Comparison of ENCODE assay signal across 18 cellular contexts in the genomic region with DNA sequence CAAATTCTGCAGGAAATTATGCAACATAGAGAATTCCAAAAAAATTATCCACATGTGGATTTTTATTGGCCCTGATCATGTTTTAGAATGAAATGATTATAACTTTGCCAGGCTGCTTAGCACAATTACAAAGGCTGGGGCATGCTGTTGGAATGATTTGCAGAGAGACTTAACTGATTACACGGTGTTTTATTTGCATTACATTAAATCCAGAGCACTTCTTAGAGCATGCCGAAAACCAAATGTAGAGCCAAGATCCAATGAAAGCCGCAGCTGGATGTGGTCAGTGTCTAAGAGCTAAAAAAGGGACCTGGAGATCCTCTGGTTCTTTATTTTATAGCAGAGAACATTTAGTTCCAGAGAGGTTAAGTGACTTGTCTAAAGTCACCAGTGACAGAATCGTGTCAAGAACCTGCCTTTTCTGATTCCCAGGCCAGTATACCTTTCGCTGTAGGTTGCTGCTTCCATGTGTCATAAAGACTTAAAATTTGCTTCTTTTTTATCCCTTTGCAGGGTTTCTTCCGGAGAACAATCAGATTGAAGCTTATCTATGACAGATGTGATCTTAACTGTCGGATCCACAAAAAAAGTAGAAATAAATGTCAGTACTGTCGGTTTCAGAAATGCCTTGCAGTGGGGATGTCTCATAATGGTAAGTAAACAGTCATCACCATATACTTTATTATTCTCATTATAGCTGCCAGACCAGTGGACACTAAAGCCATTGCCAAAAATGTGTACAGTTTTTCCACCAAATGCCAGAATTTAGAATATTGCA.
DNase-seq lines count a peak whose midpoint lies in the region; ATAC-seq and TF ChIP-seq lines count a peak whose summit lies in the region.
"Had no signal": no experiment of that assay in that cellular context is flagged by ENCODE, and none has a peak within 500 bp of the region (broad histone marks: within the 10 kb centered on the region; RNA-seq: fewer than 3 reads in every experiment).

No MANE protein-coding gene starts in this region.

- no peak overlapping the region for H2BK5ac ChIP-seq in mesenchymal stem cell (ENCODE audit: low read depth, low read length, poor library complexity, severe bottlenecking)

- H2BK15ac ChIP-seq in mesenchymal stem cell (ENCODE audit: low read depth, poor library complexity, severe bottlenecking) = no peak overlapping the region

- H3K4me3 ChIP-seq in Panc1 (ENCODE audit: low read depth in 2 of 2, low read length in 2 of 2) (no peak overlapping the region), mesenchymal stem cell (ENCODE audit: insufficient read depth in 1 of 2, low read depth in 1 of 2, low read length in 2 of 2) (no peak overlapping the region)
- no peak overlapping the region for H3K4me3 ChIP-seq in effector memory CD4-positive, alpha-beta T cell (ENCODE audit: insufficient read depth, low read depth, low read length, poor library complexity, severe bottlenecking)
- H3K4me3 ChIP-seq: Peyer's patch had no signal

- H3K27ac ChIP-seq in Panc1 (ENCODE audit: low read length) = peak overlapping the region; percentile 88
- no peak overlapping the region for H3K27ac ChIP-seq in mesenchymal stem cell (ENCODE audit: low read length, poor library complexity, severe bottlenecking)
- H3K27ac ChIP-seq in effector memory CD4-positive, alpha-beta T cell (ENCODE audit: insufficient read depth, low read length, poor library complexity, severe bottlenecking) = no peak overlapping the region
- H3K27ac ChIP-seq: Peyer's patch had no signal

- no peaks in the 10 kb centered on the region for H3K9me3 Mint-ChIP-seq in natural killer cell
- H3K9me3 Mint-ChIP-seq: CD14-positive monocyte had no signal

- in situ Hi-C loops in Panc1 (cut with HindIII; ENCODE audit: low pct_unique_long_range_greater_than_20kb, low sequenced_read_pairs) = no loop called here

- no peak for ATAC-seq in Panc1
- ATAC-seq in natural killer cell = no peak

- WGBS in mesenchymal stem cell = 93% methylated on average over 7 of the region's 8 CpGs

- H3K4me1 Mint-ChIP-seq in natural killer cell = no peaks in the 10 kb centered on the region

- TF ChIP-seq CTCF in AG09319 (IDR thresholded peaks at IDR 0.05; ENCODE audit: low read depth, low read length) (no peak), Panc1 (IDR thresholded peaks at IDR 0.05) (no peak), natural killer cell (IDR thresholded peaks at IDR 0.05) (no peak)

- H3K4ac ChIP-seq in mesenchymal stem cell (ENCODE audit: low read depth in 1 of 2, low read length in 2 of 2) = no peak overlapping the region

- H3K9ac ChIP-seq in mesenchymal stem cell (ENCODE audit: low read length) = peak overlapping the region; percentile 33

- H3K36me3 Mint-ChIP-seq in natural killer cell = no peaks in the 10 kb centered on the region

- H4K91ac ChIP-seq in mesenchymal stem cell (ENCODE audit: low read length) = no peak overlapping the region

- no TSS peak for BruUV-seq in Panc1 (replicated peaks; lab: Mats Ljungman, UMichigan)

- H4K8ac ChIP-seq in mesenchymal stem cell (ENCODE audit: low read length) = no peak overlapping the region

- H3K27ac Mint-ChIP-seq in natural killer cell = no peak overlapping the region

- POLR2A ChIA-PET in Panc1 (lab: Charles Lee) = no interaction called here

- H3K27me3 Mint-ChIP-seq in natural killer cell (ENCODE audit: low read depth in 2 of 2) = peaks cover 15 to 33% of the 10 kb centered on the region in 2 donors

- H3K23ac ChIP-seq in mesenchymal stem cell (ENCODE audit: low read length in 2 of 2) = no peak overlapping the region

- DNase-seq in AG09319 (ENCODE audit: extremely low read depth, low read depth) (peak; percentile 66), Panc1 (ENCODE audit: low read depth, low spot score) (no peak), dedifferentiated amniotic fluid mesenchymal stem cell (ENCODE audit: extremely low spot score) (peak; percentile 78), mesenchymal stem cell (no peak), NCI-H2196 (lab: John Stamatoyannopoulos, UW; ENCODE audit: unreplicated experiment) (no peak), natural killer cell (no peak), NCI-H1092 (lab: John Stamatoyannopoulos, UW) (no peak)
- no peak for DNase-seq in effector memory CD4-positive, alpha-beta T cell
- DNase-seq: COR-L47, H7, Karpas-422, NCI-H1436, NCI-H2081 treated with DMSO at 0.1 percent for 48 hours, NCI-H345, NCI-H526 treated with DMSO at 0.1 percent for 48 hours, Peyer's patch, SHP77 had no signal

- no peak overlapping the region for H2BK120ac ChIP-seq in mesenchymal stem cell (ENCODE audit: low read depth, low read length)

- intact Hi-C loops in Panc1 (cut with micrococcal nuclease; ENCODE audit: unreplicated experiment) = no loop called here
- intact Hi-C loops in natural killer cell (cut with micrococcal nuclease) = no loop called here

- H3K9me3 ChIP-seq in Panc1 (ENCODE audit: control insufficient read depth, insufficient read depth, low read depth, low read length) = no peaks in the 10 kb centered on the region
- no peaks in the 10 kb centered on the region for H3K9me3 ChIP-seq in mesenchymal stem cell (ENCODE audit: control insufficient read depth, low read length)
- no peaks in the 10 kb centered on the region for H3K9me3 ChIP-seq in effector memory CD4-positive, alpha-beta T cell (ENCODE audit: control insufficient read depth, low read length)
- H3K9me3 ChIP-seq: Peyer's patch had no signal

- no peak overlapping the region for H3K18ac ChIP-seq in mesenchymal stem cell (ENCODE audit: low read depth in 1 of 2, low read length in 2 of 2)

- CTCF ChIA-PET in Panc1 (lab: Charles Lee) = no interaction called here

- no peak overlapping the region for H3K4me2 ChIP-seq in mesenchymal stem cell (ENCODE audit: low read length, poor library complexity, severe bottlenecking)

- H2AFZ ChIP-seq in mesenchymal stem cell (ENCODE audit: low read depth, low read length) = no peak overlapping the region

- H2AK5ac ChIP-seq in mesenchymal stem cell (ENCODE audit: low read length, severe bottlenecking) = no peak overlapping the region

- H3K4me3 Mint-ChIP-seq in natural killer cell = no peak overlapping the region
- H3K4me3 Mint-ChIP-seq: CD14-positive monocyte had no signal

- H3K36me3 ChIP-seq in Panc1 (ENCODE audit: control insufficient read depth, insufficient read depth, low read length) (peaks cover 5% of the 10 kb centered on the region; the same call in 1 of the 2 replicates), mesenchymal stem cell (ENCODE audit: control insufficient read depth in 1 of 2, insufficient read depth in 2 of 2, low read depth in 1 of 2, low read length in 2 of 2) (peaks cover 0 to 43% of the 10 kb centered on the region in 2 experiments)
- no peaks in the 10 kb centered on the region for H3K36me3 ChIP-seq in effector memory CD4-positive, alpha-beta T cell (ENCODE audit: control insufficient read depth, insufficient read depth, low read length)
- H3K36me3 ChIP-seq: Peyer's patch had no signal

- peaks cover 26% of the 10 kb centered on the region for H3K4me1 ChIP-seq in Panc1 (ENCODE audit: control insufficient read depth, insufficient read depth, low read length)
- no peaks in the 10 kb centered on the region for H3K4me1 ChIP-seq in mesenchymal stem cell (ENCODE audit: control insufficient read depth, insufficient read depth, low read depth, low read length)
- no peaks in the 10 kb centered on the region for H3K4me1 ChIP-seq in effector memory CD4-positive, alpha-beta T cell (ENCODE audit: control insufficient read depth, insufficient read depth, low read length, poor library complexity, severe bottlenecking)

- H2BK12ac ChIP-seq in mesenchymal stem cell (ENCODE audit: low read length in 2 of 2) = no peak overlapping the region

- H3K27me3 ChIP-seq in Panc1 (ENCODE audit: control insufficient read depth, insufficient read depth, low read length) (no peaks in the 10 kb centered on the region), mesenchymal stem cell (ENCODE audit: control insufficient read depth in 1 of 2, insufficient read depth in 1 of 2, low read length in 2 of 2) (no peaks in the 10 kb centered on the region)
- no peaks in the 10 kb centered on the region for H3K27me3 ChIP-seq in effector memory CD4-positive, alpha-beta T cell (replicated peaks; ENCODE audit: control insufficient read depth, insufficient read depth, low read length, poor library complexity, severe bottlenecking)
- H3K27me3 ChIP-seq: Peyer's patch had no signal

- H3K79me1 ChIP-seq in mesenchymal stem cell (replicated peaks; ENCODE audit: low read length, poor library complexity, severe bottlenecking) = no peaks in the 10 kb centered on the region

- H3K14ac ChIP-seq in mesenchymal stem cell (ENCODE audit: low read length in 2 of 2) = no peak overlapping the region

Comparison
In these comparisons a context has a peak if more than half of its experiments do, and no peak if none do; other contexts are left out.
1. DNase-seq: peak in AG09319 (single experiment) and dedifferentiated amniotic fluid mesenchymal stem cell (single experiment); none in Panc1 (single experiment), mesenchymal stem cell (single experiment), NCI-H2196 (single experiment), effector memory CD4-positive, alpha-beta T cell (0 of 3), natural killer cell (single experiment) and NCI-H1092 (single experiment).